20 cellular contexts compared by ENCODE assay signal in genomic region chr14:75876526-75876925, GRCh38.
DNase-seq lines count a peak whose midpoint lies in the region; ATAC-seq and TF ChIP-seq lines count a peak whose summit lies in the region.
"Had no signal": no experiment of that assay in that cellular context is flagged by ENCODE, and none has a peak within 500 bp of the region (broad histone marks: within the 10 kb centered on the region; RNA-seq: fewer than 3 reads in every experiment).

No MANE protein-coding gene starts in this region.

- no peak overlapping the region for H3K4me3 Mint-ChIP-seq in stimulated activated memory B cell treated with anti-CD40 and anti-IgM and Interleukin-4, amounts not matched to agents 10 μg/mL and 1 μg/mL and 100 μg/mL, for 72 hours
- H3K4me3 Mint-ChIP-seq: activated naive CD8-positive, alpha-beta T cell; CD8-positive, alpha-beta T cell; naive thymus-derived CD8-positive, alpha-beta T cell; T-helper 1 cell treated with Interleukin-12 subunit alpha and Interleukin-12 subunit beta and Interleukin-4 antibody, amounts not matched to agents 30 μg/mL and 1 μg/mL, for 36 hours; type B pancreatic cell had no signal

- H3K36me3 ChIP-seq in RWPE2 (ENCODE audit: low read depth) = peaks cover 26% of the 10 kb centered on the region

- no peaks in the 10 kb centered on the region for H3K9me3 ChIP-seq in RWPE2 (ENCODE audit: severe bottlenecking)

- H3K27me3 Mint-ChIP-seq in stimulated activated memory B cell treated with anti-CD40 and anti-IgM and Interleukin-4, amounts not matched to agents 10 μg/mL and 1 μg/mL and 100 μg/mL, for 72 hours = no peaks in the 10 kb centered on the region
- H3K27me3 Mint-ChIP-seq: activated naive CD8-positive, alpha-beta T cell; naive thymus-derived CD8-positive, alpha-beta T cell; type B pancreatic cell had no signal

- no peaks in the 10 kb centered on the region for H3K9me3 Mint-ChIP-seq in stimulated activated memory B cell treated with anti-CD40 and anti-IgM and Interleukin-4, amounts not matched to agents 10 μg/mL and 1 μg/mL and 100 μg/mL, for 72 hours
- H3K9me3 Mint-ChIP-seq: CD8-positive, alpha-beta T cell; naive thymus-derived CD8-positive, alpha-beta T cell; T-helper 1 cell treated with Interleukin-12 subunit alpha and Interleukin-12 subunit beta and Interleukin-4 antibody, amounts not matched to agents 30 μg/mL and 1 μg/mL, for 36 hours; type B pancreatic cell had no signal

- no peak overlapping the region for H3K4me3 ChIP-seq in RWPE2 (ENCODE audit: severe bottlenecking)

- TF ChIP-seq CTCF in RWPE2 (IDR thresholded peaks at IDR 0.05; ENCODE audit: poor library complexity, severe bottlenecking) = no peak

- intact Hi-C loops in left colon (cut with DNase I, micrococcal nuclease) = no loop called here

- ATAC-seq in RWPE2 (ENCODE audit: low read depth) = no peak
- peak; percentile 5 for ATAC-seq in esophagus mucosa
- ATAC-seq in left colon = peak; percentile 32
- no peak for ATAC-seq in HG02798 (IDR thresholded peaks at IDR 0.05; ENCODE audit: poor library complexity, unreplicated experiment)
- ATAC-seq in HG02870 (IDR thresholded peaks at IDR 0.05; ENCODE audit: unreplicated experiment) = no peak
- ATAC-seq in stimulated activated memory B cell treated with anti-CD40 and anti-IgM and Interleukin-4, amounts not matched to agents 10 μg/mL and 1 μg/mL and 100 μg/mL, for 72 hours = no peak
- ATAC-seq: CD8-positive, alpha-beta T cell; naive thymus-derived CD8-positive, alpha-beta T cell had no signal

- H3K27ac ChIP-seq in RWPE2 (ENCODE audit: poor library complexity, severe bottlenecking) = peak overlapping the region; percentile 88

- H3K36me3 Mint-ChIP-seq in stimulated activated memory B cell treated with anti-CD40 and anti-IgM and Interleukin-4, amounts not matched to agents 10 μg/mL and 1 μg/mL and 100 μg/mL, for 72 hours = peaks cover 17% of the 10 kb centered on the region

- no peaks in the 10 kb centered on the region for H3K27me3 ChIP-seq in RWPE2 (ENCODE audit: insufficient read depth, poor library complexity, severe bottlenecking)

- peaks cover 37% of the 10 kb centered on the region for H3K4me1 ChIP-seq in RWPE2 (ENCODE audit: insufficient read depth, poor library complexity, severe bottlenecking)

- peak; percentile 67 for DNase-seq in Ammon's horn (ENCODE audit: low spot score)
- no peak for DNase-seq in RWPE2 (ENCODE audit: low spot score)
- no peak for DNase-seq in left colon
- no peak for DNase-seq in GM03348 (ENCODE audit: low spot score)
- DNase-seq: activated CD4-positive, CD25-positive, alpha-beta regulatory T cell treated with anti-CD3 and anti-CD28 coated beads, Interleukin-2, amount 50 U/mL, for 72 hours; activated T-cell treated with anti-CD3 and anti-CD28 coated beads for 4 hours; CD8-positive, alpha-beta T cell; cerebellar nuclear complex; naive thymus-derived CD8-positive, alpha-beta T cell; NCI-H2029 treated with DMSO at 0.1 percent for 48 hours; NCI-H524 treated with DMSO at 0.1 percent for 48 hours; stimulated activated CD4-positive, alpha-beta T cell treated with anti-CD3 and anti-CD28 coated beads, Interleukin-2, amount 100 ng/mL, for 48 hours; stimulated activated CD8-positive, alpha-beta memory T cell treated with anti-CD3 and anti-CD28 coated beads, Interleukin-4, amount 100 ng/mL, for 48 hours had no signal

- H3K27ac Mint-ChIP-seq in stimulated activated memory B cell treated with anti-CD40 and anti-IgM and Interleukin-4, amounts not matched to agents 10 μg/mL and 1 μg/mL and 100 μg/mL, for 72 hours = no peak overlapping the region
- H3K27ac Mint-ChIP-seq: activated naive CD8-positive, alpha-beta T cell; CD8-positive, alpha-beta T cell; naive thymus-derived CD8-positive, alpha-beta T cell; T-helper 1 cell treated with Interleukin-12 subunit alpha and Interleukin-12 subunit beta and Interleukin-4 antibody, amounts not matched to agents 30 μg/mL and 1 μg/mL, for 36 hours; type B pancreatic cell had no signal

- H3K4me1 Mint-ChIP-seq in stimulated activated memory B cell treated with anti-CD40 and anti-IgM and Interleukin-4, amounts not matched to agents 10 μg/mL and 1 μg/mL and 100 μg/mL, for 72 hours = no peaks in the 10 kb centered on the region
- H3K4me1 Mint-ChIP-seq: naive thymus-derived CD8-positive, alpha-beta T cell had no signal

Comparison
In these comparisons a context has a peak if more than half of its experiments do, and no peak if none do; other contexts are left out.
1. ATAC-seq: peak in esophagus mucosa (single experiment) and left colon (single experiment); none in RWPE2 (single experiment), HG02798 (single experiment), HG02870 (single experiment) and stimulated activated memory B cell treated with anti-CD40 and anti-IgM and Interleukin-4, amounts not matched to agents 10 μg/mL and 1 μg/mL and 100 μg/mL, for 72 hours (single experiment).